ENCODE assay signal across 9 cellular contexts in the genomic region with DNA sequence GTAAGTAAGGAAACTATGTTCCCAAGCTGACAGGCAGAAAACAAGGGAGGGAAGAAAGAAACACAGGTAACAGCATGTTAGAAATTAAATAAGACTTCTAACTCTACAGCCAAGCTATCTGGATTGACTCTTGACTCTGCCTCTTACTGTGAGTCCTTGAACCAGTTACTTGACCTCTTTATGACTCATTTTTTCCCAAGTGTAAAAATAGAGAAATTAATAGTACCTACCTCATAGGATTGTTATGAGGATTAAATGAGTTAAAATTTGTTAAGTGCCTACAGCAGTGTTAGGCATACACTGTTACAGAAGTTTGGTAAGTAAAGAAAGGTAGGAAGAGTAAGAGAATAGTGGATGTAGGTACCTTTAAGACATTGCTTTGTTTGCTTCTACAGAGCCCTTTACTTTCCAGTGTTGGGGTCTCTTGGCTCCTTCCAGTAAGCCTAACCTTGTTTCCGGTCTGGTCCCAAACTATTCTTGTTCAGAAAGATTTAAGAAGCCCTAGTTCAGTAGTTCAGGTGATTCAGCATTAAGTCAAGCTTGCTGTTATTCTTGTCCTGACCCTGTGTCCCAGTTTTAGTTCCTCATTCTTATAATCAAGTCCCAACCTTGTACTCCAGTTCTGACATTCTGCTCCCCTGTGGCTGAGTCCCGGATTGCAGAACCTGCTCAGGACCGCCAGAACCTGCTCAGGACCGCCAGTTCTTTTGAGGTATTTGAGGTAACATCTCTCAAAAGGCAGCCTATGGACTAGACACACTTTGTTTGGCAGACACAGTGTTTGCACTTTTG.
DNase-seq lines count a peak whose midpoint lies in the region; ATAC-seq lines count a peak whose summit lies in the region.
"Had no signal": no experiment of that assay in that cellular context is flagged by ENCODE, and none has a peak within 500 bp of the region (broad histone marks: within the 10 kb centered on the region; RNA-seq: fewer than 3 reads in every experiment).

No MANE protein-coding gene starts in this region.

- ATAC-seq in GM19043 (IDR thresholded peaks at IDR 0.05; ENCODE audit: low read depth, unreplicated experiment) (peak; percentile 73), HG02642 (IDR thresholded peaks at IDR 0.05; ENCODE audit: poor library complexity, unreplicated experiment) (peak; percentile 87)

- DNase-seq in NAMALWA (ENCODE audit: low spot score) (peak; percentile 3), renal cortical epithelial cell (ENCODE audit: low read depth) (peak; percentile 59), NCI-H1436 (lab: John Stamatoyannopoulos, UW) (no peak), iPS-NIHi11 (ENCODE audit: low spot score) (no peak), DMS 273 (lab: John Stamatoyannopoulos, UW; ENCODE audit: unreplicated experiment) (no peak)
- no peak for DNase-seq in stimulated activated CD4-positive, alpha-beta T cell treated with anti-CD3 and anti-CD28 coated beads, Interleukin-2, amount 100 ng/mL, for 24 hours
- DNase-seq: anterior cingulate cortex had no signal

Comparison
In these comparisons a context has a peak if more than half of its experiments do, and no peak if none do; other contexts are left out.
1. DNase-seq: peak in NAMALWA (single experiment) and renal cortical epithelial cell (single experiment); none in NCI-H1436 (single experiment), iPS-NIHi11 (single experiment), DMS 273 (single experiment) and stimulated activated CD4-positive, alpha-beta T cell treated with anti-CD3 and anti-CD28 coated beads, Interleukin-2, amount 100 ng/mL, for 24 hours (0 of 2).